In the genomic region with DNA sequence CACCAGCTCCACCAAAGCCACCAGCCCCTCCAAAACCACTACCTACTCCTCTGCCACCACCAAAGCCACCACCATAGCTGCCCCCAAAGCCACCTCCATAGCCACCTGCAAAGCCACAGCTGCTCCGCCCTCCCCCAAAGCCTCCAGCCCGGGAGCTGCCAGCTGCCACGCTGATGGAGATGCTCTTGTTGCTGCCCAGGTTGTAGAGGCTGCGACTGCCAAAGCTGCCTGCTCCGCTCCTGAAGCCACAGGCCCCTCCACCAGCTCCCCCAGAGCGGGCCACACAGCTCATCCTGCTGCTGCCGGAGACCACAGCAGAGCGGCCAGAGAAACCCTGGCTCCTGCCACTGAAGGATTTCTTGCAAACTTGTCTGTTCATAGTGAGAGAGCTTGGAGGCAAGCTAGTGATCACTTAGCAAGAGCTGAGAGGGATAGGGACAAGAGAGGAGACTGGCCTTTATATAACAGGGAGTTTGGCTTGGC, we compare ENCODE assay signal across 27 cellular contexts. TPM values are rescaled to one million over a fixed set of nuclear protein-coding genes. Genes with fewer than 3 reads are reported as not detected.
"Had no signal": no experiment of that assay in that cellular context is flagged by ENCODE, and none has a peak within 500 bp of the region (broad histone marks: within the 10 kb centered on the region; RNA-seq: fewer than 3 reads in every experiment).

KRT76 (minus strand) TSS at position 433 of the 483 bp plus-strand sequence; CDS start at position 379, 54 bp downstream.

- H3K36me3 ChIP-seq: MG63, Peyer's patch, SJCRH30 had no signal

- H3K27ac ChIP-seq: PC-9, Peyer's patch, SJCRH30 had no signal

- H3K4me3 ChIP-seq: MG63, PC-9, Peyer's patch, SJCRH30 had no signal

- ATAC-seq: HepG2, Right ventricle myocardium inferior, SK-N-SH treated with all-trans-retinoic acid at 6 μM for 48 hours had no signal

- DNase-seq: IMR-90; Karpas-422; KG1; MG63; NCI-H1092; NCI-H1105 treated with DMSO at 0.1 percent for 48 hours; NCI-H1417 treated with DMSO at 0.1 percent for 48 hours; NCI-H146; NCI-H1694 treated with DMSO at 0.1 percent for 48 hours; NCI-H1930; NCI-H2081 treated with DMSO at 0.1 percent for 48 hours; NCI-H226; NCI-H510A; NCI-H524 treated with DMSO at 0.1 percent for 48 hours; NCI-H69; NCI-H774; NK-92 treated with Interleukin-12 subunit alpha and Interleukin-12 subunit beta, amount 100 ng/mL, for 24 hours; OCI-M1; PC-9; Peyer's patch; SHP77 treated with DMSO at 0.1 percent for 48 hours; SJCRH30 had no signal

- H3K9me3 ChIP-seq: MG63, Peyer's patch, SJCRH30 had no signal

- H3K27me3 ChIP-seq: Peyer's patch, SJCRH30 had no signal

- H3K4me1 ChIP-seq: Peyer's patch, SJCRH30 had no signal

RNA-seq across cellular contexts. Expression of gene KRT76, which starts in this region (rescaled TPM):
- total RNA-seq: HepG2, HT1080, IMR-90, PC-9, Peyer's patch, Right ventricle myocardium inferior, RPMI7951, SJCRH30 had no signal
- polyA plus RNA-seq: HepG2, IMR-90 had no signal
